In genomic region chr2:68062680-68063387, GRCh38 we compare ENCODE assay signal across 1 cellular context.
TF ChIP-seq lines count a peak whose summit lies in the region.

TSS of gene C1D (minus strand) at chr2:68063004. CDS start at chr2:68047310, 15,694 bp downstream.

TF ChIP-seq in HepG2, 621 proteins besides CTCF, POLR2A, EP300 and RAD21 (continued from another document and continues in another):
- no peak for TF ChIP-seq FOXO4 (CRISPR knock-in tag; conservative IDR thresholded peaks at IDR 0.05)
- TF ChIP-seq PRDM4 (CRISPR knock-in tag; IDR thresholded peaks at IDR 0.05; ENCODE audit: borderline replicate concordance) = no peak; the same call in 1 of the 2 replicates
- TF ChIP-seq ZNF235 (CRISPR knock-in tag; IDR thresholded peaks at IDR 0.05; ENCODE audit: borderline replicate concordance) = 0 out of 2 replicates have a peak, but pooled peaks have one; percentile 65
- TF ChIP-seq UBTF (CRISPR knock-in tag; IDR thresholded peaks at IDR 0.05) = 0 out of 2 replicates have a peak, but pooled peaks have one; percentile 21
- TF ChIP-seq ZFP82 (CRISPR knock-in tag; IDR thresholded peaks at IDR 0.05; ENCODE audit: borderline replicate concordance) = peak; percentile 82; the same call in 1 of the 2 replicates
- no peak for TF ChIP-seq ATRX (CRISPR knock-in tag; IDR thresholded peaks at IDR 0.05; ENCODE audit: borderline replicate concordance)
- TF ChIP-seq ZNF503 (CRISPR knock-in tag; IDR thresholded peaks at IDR 0.05) = no peak; the same call in 1 of the 2 replicates
- TF ChIP-seq MBNL3 (CRISPR knock-in tag; conservative IDR thresholded peaks at IDR 0.05) = no peak
- no peak for TF ChIP-seq RFXANK (CRISPR knock-in tag; IDR thresholded peaks at IDR 0.05)
- peak; percentile 71 for TF ChIP-seq TFDP2 (CRISPR knock-in tag; IDR thresholded peaks at IDR 0.05)
- peak; percentile 66; the same call in 1 of the 2 replicates for TF ChIP-seq FOXC1 (CRISPR knock-in tag; IDR thresholded peaks at IDR 0.05; ENCODE audit: borderline replicate concordance)
- TF ChIP-seq ZFAT (CRISPR knock-in tag; conservative IDR thresholded peaks at IDR 0.05) = 0 out of 2 replicates have a peak, but pooled peaks have one; percentile 13
- peak; percentile 65 for TF ChIP-seq FOXO1 (CRISPR knock-in tag; IDR thresholded peaks at IDR 0.05)
- TF ChIP-seq POLR2AphosphoS5 (IDR thresholded peaks at IDR 0.05; ENCODE audit: low read depth, low read length) = peak; percentile 99
- TF ChIP-seq DDIT3 (CRISPR knock-in tag; IDR thresholded peaks at IDR 0.05) = no peak
- TF ChIP-seq NRL (CRISPR knock-in tag; IDR thresholded peaks at IDR 0.05; ENCODE audit: borderline replicate concordance) = 0 out of 2 replicates have a peak, but pooled peaks have one; percentile 40
- TF ChIP-seq NR2F1 (CRISPR knock-in tag; IDR thresholded peaks at IDR 0.05) = no peak
- no peak for TF ChIP-seq IRX3 (CRISPR knock-in tag; IDR thresholded peaks at IDR 0.05; ENCODE audit: borderline replicate concordance, low read depth)
- TF ChIP-seq ZNF749 (CRISPR knock-in tag; IDR thresholded peaks at IDR 0.05; ENCODE audit: borderline replicate concordance) = 0 out of 2 replicates have a peak, but pooled peaks have one; percentile 49
- no peak for TF ChIP-seq ZNF329 (CRISPR knock-in tag; IDR thresholded peaks at IDR 0.05; ENCODE audit: low read depth)
- no peak for TF ChIP-seq LCORL (IDR thresholded peaks at IDR 0.05)
- TF ChIP-seq LCORL (CRISPR knock-in tag; IDR thresholded peaks at IDR 0.05) = peak; percentile 88; the same call in 1 of the 2 replicates
- TF ChIP-seq MIXL1 (CRISPR knock-in tag; IDR thresholded peaks at IDR 0.05) = 0 out of 2 replicates have a peak, but pooled peaks have one; percentile 44
- no peak for TF ChIP-seq MTF1 (CRISPR knock-in tag; IDR thresholded peaks at IDR 0.05)
- peak; percentile 64 for TF ChIP-seq POGK (CRISPR knock-in tag; conservative IDR thresholded peaks at IDR 0.05)
- no peak for TF ChIP-seq MAFG (CRISPR knock-in tag; IDR thresholded peaks at IDR 0.05)
- TF ChIP-seq ZNF264 (CRISPR knock-in tag; IDR thresholded peaks at IDR 0.05) = no peak
- peak; percentile 72 for TF ChIP-seq ZNF281 (CRISPR knock-in tag; IDR thresholded peaks at IDR 0.05; ENCODE audit: borderline replicate concordance)
- no peak for TF ChIP-seq ZNF24 (IDR thresholded peaks at IDR 0.05)
- TF ChIP-seq GATAD2A (CRISPR knock-in tag; IDR thresholded peaks at IDR 0.05) = peak; percentile 60
- TF ChIP-seq ATF2 (CRISPR knock-in tag; IDR thresholded peaks at IDR 0.05) = peak; percentile 73
- TF ChIP-seq CCDC6 (CRISPR knock-in tag; IDR thresholded peaks at IDR 0.05) = no peak
- no peak for TF ChIP-seq CHCHD3 (CRISPR knock-in tag; IDR thresholded peaks at IDR 0.05)
- no peak for TF ChIP-seq TSC22D2 (CRISPR knock-in tag; IDR thresholded peaks at IDR 0.05; ENCODE audit: borderline replicate concordance)
- peak; percentile 50; the same call in 1 of the 2 replicates for TF ChIP-seq MEIS2 (CRISPR knock-in tag; IDR thresholded peaks at IDR 0.05)
- TF ChIP-seq ZNF678 (CRISPR knock-in tag; IDR thresholded peaks at IDR 0.05) = no peak
- no peak for TF ChIP-seq TMF1 (CRISPR knock-in tag; IDR thresholded peaks at IDR 0.05; ENCODE audit: low read depth)
- no peak for TF ChIP-seq HMGA1 (CRISPR knock-in tag; conservative IDR thresholded peaks at IDR 0.05)
- TF ChIP-seq ZNF510 (CRISPR knock-in tag; IDR thresholded peaks at IDR 0.05; ENCODE audit: low read depth) = no peak
- peak; percentile 39 for TF ChIP-seq KLF6 (CRISPR knock-in tag; IDR thresholded peaks at IDR 0.05)
- no peak for TF ChIP-seq ZSCAN22 (CRISPR knock-in tag; IDR thresholded peaks at IDR 0.05)
- peak; percentile 84 for TF ChIP-seq SPEN (CRISPR knock-in tag; IDR thresholded peaks at IDR 0.05; ENCODE audit: low read depth)
- TF ChIP-seq MED13 (CRISPR knock-in tag; IDR thresholded peaks at IDR 0.05) = 0 out of 2 replicates have a peak, but pooled peaks have one; percentile 12
- TF ChIP-seq TFAP4 (IDR thresholded peaks at IDR 0.05; ENCODE audit: borderline replicate concordance, low read depth) = peak; percentile 10; the same call in 1 of the 2 replicates
- TF ChIP-seq ZNF350 (CRISPR knock-in tag; IDR thresholded peaks at IDR 0.05; ENCODE audit: borderline replicate concordance, low read depth) = peak; percentile 59; the same call in 1 of the 2 replicates
- TF ChIP-seq NFIC (IDR thresholded peaks at IDR 0.05; ENCODE audit: low read length) = peak; percentile 64
- TF ChIP-seq THRA (CRISPR knock-in tag; IDR thresholded peaks at IDR 0.05; ENCODE audit: borderline replicate concordance) = peak; percentile 58; the same call in 1 of the 2 replicates
